In the genomic region with DNA sequence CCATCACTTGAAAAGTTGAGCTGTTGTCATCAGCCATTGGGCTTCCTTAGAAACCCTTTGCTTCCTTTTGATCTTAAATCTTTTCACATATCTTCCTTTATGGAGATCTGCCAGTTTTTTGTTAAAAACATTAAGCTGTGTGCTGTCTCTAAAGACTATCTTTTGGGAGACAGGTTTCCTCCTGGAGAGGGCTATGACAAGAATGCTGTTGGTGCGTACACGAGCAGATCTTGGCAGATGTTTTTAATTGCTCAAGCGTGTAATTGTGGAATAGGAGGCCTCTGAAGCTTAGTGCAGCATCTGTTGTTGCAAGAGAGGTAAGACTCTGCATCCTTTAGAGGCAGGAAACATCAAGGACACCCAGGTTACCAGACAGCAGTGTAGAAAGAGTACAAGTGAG, we compare ENCODE assay signal across 21 cellular contexts. TPM values are rescaled to one million over a fixed set of nuclear protein-coding genes. Genes with fewer than 3 reads are reported as not detected.
DNase-seq lines count a peak whose midpoint lies in the region; ATAC-seq, FAIRE-seq and TF ChIP-seq lines count a peak whose summit lies in the region.
"Had no signal": no experiment of that assay in that cellular context is flagged by ENCODE, and none has a peak within 500 bp of the region (broad histone marks: within the 10 kb centered on the region; RNA-seq: fewer than 3 reads in every experiment).

No MANE protein-coding gene starts in this region.

- TF ChIP-seq CTCF in BJ (IDR thresholded peaks at IDR 0.05; ENCODE audit: insufficient read depth, low read depth, low read length) (no peak), astrocyte (IDR thresholded peaks at IDR 0.05; ENCODE audit: insufficient read depth, low read depth, low read length) (no peak), keratinocyte (optimal IDR thresholded peaks at IDR 0.05 in 1 of 3, IDR thresholded peaks at IDR 0.05 in 1 of 3, conservative IDR thresholded peaks at IDR 0.05 in 1 of 3; ENCODE audit: extremely low read depth in 1 of 3, insufficient read depth in 2 of 3, low read length in 3 of 3) (no peak), RWPE1 (conservative IDR thresholded peaks at IDR 0.05; ENCODE audit: low read depth) (no peak)

- H3K9ac ChIP-seq in astrocyte (ENCODE audit: low read length) = no peak overlapping the region
- no peak overlapping the region for H3K9ac ChIP-seq in keratinocyte (ENCODE audit: control insufficient read depth, extremely low read depth, insufficient read depth, low read length)

- H3K4me3 ChIP-seq in BJ (ENCODE audit: low read depth, low read length) (no peak overlapping the region), astrocyte (ENCODE audit: insufficient read depth, low read depth, low read length) (no peak overlapping the region), keratinocyte (ENCODE audit: control insufficient read depth in 2 of 3, extremely low read depth in 1 of 3, insufficient read depth in 2 of 3, low read depth in 1 of 3, low read length in 3 of 3) (no peak overlapping the region)

- H3K4me1 Mint-ChIP-seq in astrocyte (ENCODE audit: low read depth, unreplicated experiment) = peaks cover 55% of the 10 kb centered on the region
- H3K4me1 Mint-ChIP-seq: activated CD4-positive, alpha-beta T cell treated with anti-CD3 and anti-CD28 coated beads for 36 hours; B cell had no signal

- H3K27me3 Mint-ChIP-seq in astrocyte (ENCODE audit: low read depth, unreplicated experiment) = no peaks in the 10 kb centered on the region
- H3K27me3 Mint-ChIP-seq: activated CD4-positive, alpha-beta T cell treated with anti-CD3 and anti-CD28 coated beads for 36 hours; B cell had no signal

- H3K9me3 ChIP-seq in astrocyte (ENCODE audit: insufficient read depth, low read depth, low read length) = no peaks in the 10 kb centered on the region
- H3K9me3 ChIP-seq in keratinocyte (ENCODE audit: control insufficient read depth, low read depth, low read length) = no peaks in the 10 kb centered on the region

- dilution Hi-C loops in keratinocyte (cut with MboI; ENCODE audit: extremely low pct_ligation_motif_present, low sequenced_read_pairs) = no loop called here

- peak; percentile 17 for FAIRE-seq in astrocyte (lab: Jason Lieb, UNC)
- FAIRE-seq in keratinocyte (lab: Jason Lieb, UNC) = no peak

- H3K9me3 Mint-ChIP-seq in astrocyte (ENCODE audit: unreplicated experiment) = peaks cover 2% of the 10 kb centered on the region
- H3K9me3 Mint-ChIP-seq: activated naive CD4-positive, alpha-beta T cell treated with anti-CD3 and anti-CD28 coated beads for 36 hours had no signal

- H3K27ac Mint-ChIP-seq in astrocyte (ENCODE audit: unreplicated experiment) = peak overlapping the region; percentile 15
- H3K27ac Mint-ChIP-seq: activated CD4-positive, alpha-beta T cell treated with anti-CD3 and anti-CD28 coated beads for 36 hours; activated naive CD4-positive, alpha-beta T cell treated with anti-CD3 and anti-CD28 coated beads for 36 hours; B cell had no signal

- peaks cover 40% of the 10 kb centered on the region for H3K36me3 Mint-ChIP-seq in astrocyte (ENCODE audit: low read depth, unreplicated experiment)

- TF ChIP-seq RAD21 in Ishikawa (IDR thresholded peaks at IDR 0.05; ENCODE audit: low read depth) = no peak

- POLR2A ChIA-PET in BJ (lab: Charles Lee) (no interaction called here), RWPE1 (lab: Yijun Ruan, JAX; ENCODE audit: low non-redundant PET) (no interaction called here)

- H3K4me1 ChIP-seq in astrocyte (ENCODE audit: insufficient read depth, low read length) (peaks cover 31% of the 10 kb centered on the region), keratinocyte (ENCODE audit: control insufficient read depth, extremely low read depth, insufficient read depth, low read length) (peaks cover 20% of the 10 kb centered on the region)

- H3K36me3 ChIP-seq in BJ (ENCODE audit: control insufficient read depth, insufficient read depth, low read length) = peaks cover 12% of the 10 kb centered on the region
- H3K36me3 ChIP-seq in astrocyte (ENCODE audit: insufficient read depth, low read length) = peaks cover 53% of the 10 kb centered on the region
- H3K36me3 ChIP-seq in keratinocyte (ENCODE audit: control insufficient read depth in 2 of 2, extremely low read depth in 1 of 2, insufficient read depth in 2 of 2, low read length in 2 of 2) = peaks cover 35 to 47% of the 10 kb centered on the region in 2 experiments

- no peaks in the 10 kb centered on the region for H3K9me1 ChIP-seq in keratinocyte (ENCODE audit: control insufficient read depth, extremely low read depth, insufficient read depth, low read length)

- peak overlapping the region; percentile 11 for H3K27ac ChIP-seq in astrocyte (ENCODE audit: low read depth, low read length)
- H3K27ac ChIP-seq in keratinocyte (ENCODE audit: control insufficient read depth, insufficient read depth, low read length) = peak overlapping the region; percentile 8
- no peak overlapping the region for H3K27ac ChIP-seq in RWPE1

- no peak overlapping the region for H2AFZ ChIP-seq in astrocyte (ENCODE audit: low read depth, low read length)
- no peak overlapping the region for H2AFZ ChIP-seq in keratinocyte (ENCODE audit: control insufficient read depth, low read length)

- H4K20me1 ChIP-seq in astrocyte (ENCODE audit: insufficient read depth, low read length) = peaks cover 4% of the 10 kb centered on the region
- H4K20me1 ChIP-seq in keratinocyte (ENCODE audit: control insufficient read depth, extremely low read depth, insufficient read depth, low read length) = no peaks in the 10 kb centered on the region

- H3K4me2 ChIP-seq in astrocyte (ENCODE audit: low read length) (peak overlapping the region; percentile 5), keratinocyte (ENCODE audit: control insufficient read depth, extremely low read depth, insufficient read depth, low read depth, low read length) (no peak overlapping the region)

- DNase-seq in BJ (ENCODE audit: low read depth) (peak; percentile 45), astrocyte (ENCODE audit: low read depth) (peak; percentile 71), keratinocyte (ENCODE audit: low read depth, low spot score) (no peak), NCI-H1092 (lab: John Stamatoyannopoulos, UW) (no peak), RWPE1 (ENCODE audit: low spot score) (no peak)
- no peak for DNase-seq in activated naive CD4-positive, alpha-beta T cell treated with Interleukin-2 at 50 U/mL for 16 hours
- DNase-seq: activated CD4-positive, alpha-beta T cell treated with anti-CD3 and anti-CD28 coated beads for 36 hours; activated CD8-positive, alpha-beta memory T cell treated with anti-CD3 and anti-CD28 coated beads, Interleukin-2, amount 50 U/mL, for 4 hours; activated naive CD4-positive, alpha-beta T cell treated with anti-CD3 and anti-CD28 coated beads for 36 hours; DMS53; effector memory CD4-positive, alpha-beta T cell; foreskin keratinocyte; H7; KG1; NCI-H1417 treated with DMSO at 0.1 percent for 48 hours; NCI-H524 treated with DMSO at 0.1 percent for 48 hours; RPMI8226; stimulated activated naive CD4-positive, alpha-beta T cell treated with Interleukin-2 at 50 U/mL for 16 hours had no signal

- peaks cover 59% of the 10 kb centered on the region for H3K79me2 ChIP-seq in astrocyte (ENCODE audit: insufficient read depth, low read length)
- peaks cover 43% of the 10 kb centered on the region for H3K79me2 ChIP-seq in keratinocyte (ENCODE audit: control insufficient read depth, insufficient read depth, low read length)

- CTCF ChIA-PET in BJ (lab: Yijun Ruan, JAX) (interaction anchor here (0.7 kb wide), 1 partner anchor 39 kb away, joined by 3 read pairs; no protein-coding TSS in a partner anchor), RWPE1 (lab: Yijun Ruan, JAX) (interaction anchor here (0.6 kb wide), 1 partner anchor 165 kb away, joined by 3 read pairs; no protein-coding TSS in a partner anchor)

- H3K27me3 ChIP-seq in BJ (ENCODE audit: control insufficient read depth, insufficient read depth, low read length) = no peaks in the 10 kb centered on the region
- no peaks in the 10 kb centered on the region for H3K27me3 ChIP-seq in astrocyte (ENCODE audit: insufficient read depth, low read length)
- no peaks in the 10 kb centered on the region for H3K27me3 ChIP-seq in keratinocyte (ENCODE audit: control insufficient read depth, extremely low read depth, insufficient read depth, low read length)
- H3K27me3 ChIP-seq: foreskin keratinocyte had no signal

- H3K4me3 Mint-ChIP-seq in astrocyte (ENCODE audit: unreplicated experiment) = no peak overlapping the region
- H3K4me3 Mint-ChIP-seq: activated CD4-positive, alpha-beta T cell treated with anti-CD3 and anti-CD28 coated beads for 36 hours; activated naive CD4-positive, alpha-beta T cell treated with anti-CD3 and anti-CD28 coated beads for 36 hours; B cell had no signal

- TF ChIP-seq EP300 in Ishikawa (IDR thresholded peaks at IDR 0.05; ENCODE audit: borderline replicate concordance) = peak; percentile 64; the same call in 1 of the 2 replicates

- no peak for ATAC-seq in HG02938 (IDR thresholded peaks at IDR 0.05; ENCODE audit: unreplicated experiment)
- ATAC-seq: activated CD4-positive, alpha-beta T cell treated with anti-CD3 and anti-CD28 coated beads for 36 hours; foreskin keratinocyte had no signal

TF ChIP-seq in Ishikawa, 13 proteins besides CTCF, POLR2A, EP300 and RAD21 (continues in another document):
- TF ChIP-seq NFIC (IDR thresholded peaks at IDR 0.05) = peak; percentile 59
- TF ChIP-seq TCF12 (IDR thresholded peaks at IDR 0.05; ENCODE audit: low read depth) = peak; percentile 66
- 0 out of 2 replicates have a peak, but pooled peaks have one; percentile 37 for TF ChIP-seq FOXM1 (IDR thresholded peaks at IDR 0.05; ENCODE audit: borderline replicate concordance, low read depth)
- no peak for TF ChIP-seq CEBPB (IDR thresholded peaks at IDR 0.05)
- 0 out of 2 replicates have a peak, but pooled peaks have one; percentile 15 for TF ChIP-seq YY1 (IDR thresholded peaks at IDR 0.05; ENCODE audit: low read depth)

RNA-seq across cellular contexts. Expression of gene PHLDB2, which starts 56.8 kb away (rescaled TPM):
- polyA plus RNA-seq in BJ (2011; rRNA removed) = 44.7 and 56.7 TPM in 2 replicates
- 102 and 109 TPM in 2 replicates for polyA minus RNA-seq in BJ (2011; rRNA and poly(A)+ RNA removed)
- total RNA-seq in astrocyte = 170 and 171 TPM in 2 replicates
- polyA plus RNA-seq in keratinocyte = 74.2 to 150 TPM (median 108 TPM) in 3 replicates
- polyA plus RNA-seq in keratinocyte (2011; ENCODE audit: low read depth) = 155 TPM
- polyA plus RNA-seq in keratinocyte (2011; cell fraction: cytosol; rRNA removed) = 50.9 and 92.7 TPM in 2 replicates
- 274 and 308 TPM in 2 replicates for polyA plus RNA-seq in keratinocyte (2011; cell fraction: nucleus; rRNA removed)
- 82.5 and 87.2 TPM in 2 replicates for polyA plus RNA-seq in keratinocyte (2012; ENCODE audit: low replicate concordance)
- 123 to 447 TPM (median 330 TPM) in 3 replicates for polyA minus RNA-seq in keratinocyte
- polyA minus RNA-seq in keratinocyte (2011; cell fraction: cytosol; rRNA and poly(A)+ RNA removed) = 83.3 TPM
- polyA minus RNA-seq in keratinocyte (2011; cell fraction: nucleus; rRNA and poly(A)+ RNA removed) = 519 and 1,062 TPM in 2 replicates

Comparison
In these comparisons a context has a peak if more than half of its experiments do, and no peak if none do; other contexts are left out.
1. DNase-seq: peak in BJ (single experiment) and astrocyte (single experiment); none in keratinocyte (single experiment), activated naive CD4-positive, alpha-beta T cell treated with Interleukin-2 at 50 U/mL for 16 hours (single experiment), NCI-H1092 (single experiment) and RWPE1 (single experiment).